In genomic region chr3:71754610-71755253, GRCh38 we compare ENCODE assay signal across 9 cellular contexts. TPM values are rescaled to one million over a fixed set of nuclear protein-coding genes. Genes with fewer than 3 reads are reported as not detected.
DNase-seq lines count a peak whose midpoint lies in the region; ATAC-seq and TF ChIP-seq lines count a peak whose summit lies in the region.
"Had no signal": no experiment of that assay in that cellular context is flagged by ENCODE, and none has a peak within 500 bp of the region (broad histone marks: within the 10 kb centered on the region; RNA-seq: fewer than 3 reads in every experiment).

No MANE protein-coding gene starts in this region.

- H3K4me1 Mint-ChIP-seq in H9: peaks cover 20% of the 10 kb centered on the region in 2 experiments
- H3K4me1 Mint-ChIP-seq in activated CD8-positive, alpha-beta T cell treated with anti-CD3 and anti-CD28 coated beads for 36 hours (ENCODE audit: low read depth): peaks cover 7% of the 10 kb centered on the region

- H3K27me3 Mint-ChIP-seq in H9 (ENCODE audit: low read depth): peaks cover 48% of the 10 kb centered on the region
- peaks cover 40% of the 10 kb centered on the region for H3K27me3 Mint-ChIP-seq in activated CD8-positive, alpha-beta T cell treated with anti-CD3 and anti-CD28 coated beads for 36 hours

- no peak overlapping the region for H3K18ac ChIP-seq in H9 (ENCODE audit: insufficient read length, low read depth, low read length)

- no peak overlapping the region for H2BK20ac ChIP-seq in H9 (ENCODE audit: low read depth, low read length, poor library complexity, severe bottlenecking)

- no peak overlapping the region for H4K91ac ChIP-seq in H9 (ENCODE audit: insufficient read length, low read depth, low read length)

- no peak overlapping the region for H2BK12ac ChIP-seq in H9 (ENCODE audit: insufficient read length, low read depth, low read length)

- H3K9me3 Mint-ChIP-seq in H9: 0 out of 5 replicates have a peak, but pooled peaks cover 0 to 2% of the 10 kb centered on the region in 2 experiments
- H3K9me3 Mint-ChIP-seq in activated CD8-positive, alpha-beta T cell treated with anti-CD3 and anti-CD28 coated beads for 36 hours: no peaks in the 10 kb centered on the region

- no peaks in the 10 kb centered on the region for H4K20me1 ChIP-seq in H9 (ENCODE audit: control insufficient read depth, insufficient read depth, insufficient read length)

- intact Hi-C loops in activated CD8-positive, alpha-beta T cell treated with anti-CD3 and anti-CD28 coated beads for 36 hours (cut with micrococcal nuclease): no loop called here

- H2BK15ac ChIP-seq in H9 (ENCODE audit: low read depth, low read length): no peak overlapping the region

- H3K79me2 ChIP-seq in H9 (ENCODE audit: insufficient read depth, low read length): no peaks in the 10 kb centered on the region

- no peak overlapping the region for H4K8ac ChIP-seq in H9 (replicated peaks; ENCODE audit: insufficient read length, low read depth, low read length)

- H3K14ac ChIP-seq in H9 (ENCODE audit: insufficient read depth, low read length): peak overlapping the region; percentile 95

- H3K9ac ChIP-seq in H9 (ENCODE audit: extremely low read depth, insufficient read length, low read length) (no peak overlapping the region), iPS-15b (ENCODE audit: low read depth, low read length) (no peak overlapping the region), skeletal muscle satellite cell (ENCODE audit: low read depth, low read length) (no peak overlapping the region)

- H3K4me3 ChIP-seq in iPS-15b (ENCODE audit: low read depth, low read length) (peak overlapping the region; percentile 63), skeletal muscle satellite cell (ENCODE audit: low read length) (no peak overlapping the region)

- no peak overlapping the region for H3K27ac ChIP-seq in H9 (ENCODE audit: insufficient read length, low read depth, low read length)

- no peak overlapping the region for H3K56ac ChIP-seq in H9 (ENCODE audit: insufficient read length, low read depth, low read length)

- H2AK5ac ChIP-seq in H9 (ENCODE audit: insufficient read length, low read length): no peak overlapping the region

- H3K36me3 ChIP-seq in iPS-15b (ENCODE audit: control insufficient read depth, insufficient read depth, low read length): no peaks in the 10 kb centered on the region
- no peaks in the 10 kb centered on the region for H3K36me3 ChIP-seq in skeletal muscle satellite cell (ENCODE audit: insufficient read depth, low read length)

- H3K4me3 Mint-ChIP-seq in H9: peak overlapping the region; percentile 64 to 81
- H3K4me3 Mint-ChIP-seq in activated CD8-positive, alpha-beta T cell treated with anti-CD3 and anti-CD28 coated beads for 36 hours: peak overlapping the region; percentile 62

- peaks cover 0 to 3% (median 0%) of the 10 kb centered on the region in 3 experiments; a peak in 5 of 7 replicates for H3K36me3 Mint-ChIP-seq in H9 (ENCODE audit: insufficient read depth in 1 of 3, low read depth in 3 of 3)
- no peaks in the 10 kb centered on the region for H3K36me3 Mint-ChIP-seq in activated CD8-positive, alpha-beta T cell treated with anti-CD3 and anti-CD28 coated beads for 36 hours (ENCODE audit: low read depth)

- H3K4me1 ChIP-seq in H9 (ENCODE audit: insufficient read depth, low read length): no peaks in the 10 kb centered on the region
- no peaks in the 10 kb centered on the region for H3K4me1 ChIP-seq in iPS-15b (ENCODE audit: control insufficient read depth, insufficient read depth, low read length)
- H3K4me1 ChIP-seq in skeletal muscle satellite cell (ENCODE audit: control insufficient read depth, insufficient read depth, low read length): no peaks in the 10 kb centered on the region

- POLR2A ChIA-PET in activated CD8-positive, alpha-beta T cell treated with anti-CD3 and anti-CD28 coated beads for 36 hours (lab: Charles Lee): interaction anchor here (0.5 kb wide), 1 partner anchor 348 kb away, joined by 3 read pairs; no protein-coding TSS in a partner anchor

- no peak overlapping the region for H3T11ph ChIP-seq in H9 (ENCODE audit: low read length)

- TF ChIP-seq CTCF in H9 (conservative IDR thresholded peaks at IDR 0.05): no peak
- no peak for TF ChIP-seq CTCF in activated CD8-positive, alpha-beta T cell treated with anti-CD3 and anti-CD28 coated beads for 36 hours (IDR thresholded peaks at IDR 0.05)

- no peak overlapping the region for H3K23ac ChIP-seq in H9 (ENCODE audit: insufficient read length, low read depth, low read length)

- peaks cover 12% of the 10 kb centered on the region; the same call in 1 of the 2 replicates for H3K27me3 ChIP-seq in H9 (ENCODE audit: insufficient read depth, low read length)
- peaks cover 51% of the 10 kb centered on the region for H3K27me3 ChIP-seq in iPS-15b (ENCODE audit: control insufficient read depth, insufficient read depth, low read length)
- H3K27me3 ChIP-seq in skeletal muscle satellite cell (ENCODE audit: control insufficient read depth, insufficient read depth, low read length): peaks cover 83% of the 10 kb centered on the region

- H2AFZ ChIP-seq in H9 (ENCODE audit: low read length): no peak overlapping the region

- CTCF ChIA-PET in activated CD8-positive, alpha-beta T cell treated with anti-CD3 and anti-CD28 coated beads for 36 hours (lab: Charles Lee): interaction anchor here (1.1 kb wide), 2 partner anchors 43 to 120 kb away, joined by 3 read pairs; no protein-coding TSS in a partner anchor

- no peak overlapping the region for H2BK120ac ChIP-seq in H9 (ENCODE audit: low read depth, low read length, poor library complexity, severe bottlenecking)

- no peak overlapping the region for H3K4ac ChIP-seq in H9 (ENCODE audit: low read depth, low read length)

- peaks cover 10% of the 10 kb centered on the region for H3K23me2 ChIP-seq in H9 (ENCODE audit: insufficient read length, low read depth, low read length, poor library complexity, severe bottlenecking)

- no peak overlapping the region for H3K27ac Mint-ChIP-seq in H9
- no peak overlapping the region for H3K27ac Mint-ChIP-seq in activated CD8-positive, alpha-beta T cell treated with anti-CD3 and anti-CD28 coated beads for 36 hours

- DNase-seq in H9 (peak; percentile 43), kidney glomerular epithelial cell (lab: John Stamatoyannopoulos, UW) (no peak)
- no peak for DNase-seq in activated CD8-positive, alpha-beta T cell treated with anti-CD3 and anti-CD28 coated beads for 36 hours

- no peaks in the 10 kb centered on the region for H3K79me1 ChIP-seq in H9 (ENCODE audit: insufficient read depth, low read depth, low read length, poor library complexity, severe bottlenecking)

- no CpG with 5 or more reads among the region's 65 CpGs for WGBS in H9 (ENCODE audit: extremely low coverage, insufficient read length, low lambda C conversion rate)

- no peaks in the 10 kb centered on the region for H3K9me3 ChIP-seq in H9 (ENCODE audit: control insufficient read depth, low read depth, low read length)
- no peaks in the 10 kb centered on the region for H3K9me3 ChIP-seq in iPS-15b (ENCODE audit: control insufficient read depth, insufficient read depth, low read length)
- H3K9me3 ChIP-seq in skeletal muscle satellite cell (replicated peaks; ENCODE audit: low read length): no peaks in the 10 kb centered on the region

- no peak overlapping the region for H2BK5ac ChIP-seq in H9 (ENCODE audit: insufficient read length, low read length)

- no peak overlapping the region for H4K5ac ChIP-seq in H9 (ENCODE audit: insufficient read length, low read depth, low read length)

- no peak for ATAC-seq in activated CD8-positive, alpha-beta T cell treated with anti-CD3 and anti-CD28 coated beads for 36 hours
- no peak for ATAC-seq in GM18861 (IDR thresholded peaks at IDR 0.05; ENCODE audit: unreplicated experiment)
- ATAC-seq in HG02938 (IDR thresholded peaks at IDR 0.05; ENCODE audit: unreplicated experiment): no peak

- H3K4me2 ChIP-seq in H9 (ENCODE audit: insufficient read depth, insufficient read length, low read length) (peak overlapping the region; percentile 41), skeletal muscle satellite cell (ENCODE audit: low read length) (peak overlapping the region; percentile 83)

RNA-seq across cellular contexts. Expression of gene GPR27, which starts 1.1 kb away (rescaled TPM):
- 15.5 and 17.7 TPM in 2 replicates for total RNA-seq in H9 (2021)
- under 1 TPM; 0.40 to 0.47 TPM for total RNA-seq in activated CD8-positive, alpha-beta T cell treated with anti-CD3 and anti-CD28 coated beads for 36 hours
- total RNA-seq in skeletal muscle satellite cell (2012; rRNA removed): under 0.01 TPM in 1 of 2 replicates, not detected in the other
- total RNA-seq: M059J, myocyte had no signal

RNA-seq across cellular contexts. Expression of gene EIF4E3, which starts 29.5 kb away (rescaled TPM):
- 12.9 and 13.1 TPM in 2 replicates for total RNA-seq in H9 (2021)
- 10 to 100 TPM; 29.3 to 30.4 TPM for total RNA-seq in activated CD8-positive, alpha-beta T cell treated with anti-CD3 and anti-CD28 coated beads for 36 hours
- 1.0 and 1.5 TPM in 2 replicates for total RNA-seq in skeletal muscle satellite cell (2012; rRNA removed)

RNA-seq across cellular contexts. Expression of gene PROK2, which starts 30.2 kb away (rescaled TPM):
- 1.4 and 1.7 TPM in 2 replicates for total RNA-seq in H9 (2021)
- total RNA-seq in activated CD8-positive, alpha-beta T cell treated with anti-CD3 and anti-CD28 coated beads for 36 hours: under 1 TPM; 0.27 to 0.34 TPM
- not detected in 2 replicates for total RNA-seq in skeletal muscle satellite cell (2012; rRNA removed)
- total RNA-seq: M059J, myocyte had no signal

Comparison
In these comparisons a context has a peak if more than half of its experiments do, and no peak if none do; other contexts are left out.
1. RNA of gene GPR27, which starts 1.1 kb away (total RNA-seq): 15.5 to 17.7 TPM in H9; 0.40 to 0.47 TPM in activated CD8-positive, alpha-beta T cell treated with anti-CD3 and anti-CD28 coated beads for 36 hours; every median in the first group is over 10 times any median in the second.